Comparison of ENCODE assay signal across 23 cellular contexts in the genomic region with DNA sequence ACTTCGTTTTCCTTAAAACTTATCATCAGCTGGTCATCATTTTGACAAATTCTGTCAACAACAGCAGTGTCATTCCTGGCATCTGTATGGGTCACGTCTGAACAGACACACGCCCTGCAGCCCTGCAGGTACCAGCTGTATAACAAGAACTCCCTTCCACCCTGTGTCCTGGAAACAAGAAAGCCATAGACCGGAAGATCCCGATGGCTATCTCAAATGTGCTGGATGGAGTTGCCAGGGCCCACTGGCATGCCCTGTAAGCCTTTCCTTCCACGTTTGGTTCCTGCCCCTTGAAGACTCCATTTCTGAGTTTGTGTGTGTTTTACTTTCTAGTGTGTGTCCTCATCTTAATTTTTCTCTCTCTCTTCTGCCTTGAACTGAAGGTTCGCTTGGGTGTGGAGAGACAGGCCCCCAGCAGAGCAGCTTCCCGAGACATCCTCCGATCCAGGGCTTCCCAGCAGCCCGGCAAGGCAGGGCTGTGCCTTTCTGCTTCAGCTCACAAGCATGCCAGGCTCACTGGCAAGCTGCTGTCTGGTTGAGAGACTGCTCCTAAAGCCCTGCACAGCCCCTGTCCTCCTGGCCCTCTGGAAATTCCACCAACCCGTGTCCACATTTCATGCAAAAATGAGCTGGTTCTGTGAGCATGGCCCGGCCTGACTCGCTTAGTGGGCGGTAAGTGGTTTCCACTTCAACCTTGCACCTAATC. TPM values are rescaled to one million over a fixed set of nuclear protein-coding genes. Genes with fewer than 3 reads are reported as not detected.
A peak's percentile ranks its signal among the peaks of the same experiment; 100 is the strongest.
DNase-seq lines count a peak whose midpoint lies in the region; ATAC-seq and TF ChIP-seq lines count a peak whose summit lies in the region.
"Had no signal": no experiment of that assay in that cellular context is flagged by ENCODE, and none has a peak within 500 bp of the region (broad histone marks: within the 10 kb centered on the region; RNA-seq: fewer than 3 reads in every experiment).

No MANE protein-coding gene starts in this region.

- H3K9me3 Mint-ChIP-seq in stimulated activated memory B cell treated with anti-CD40 and anti-IgM and Interleukin-4, amounts not matched to agents 10 μg/mL and 1 μg/mL and 100 μg/mL, for 72 hours, result peaks cover 6% of the 10 kb centered on the region
- H3K9me3 Mint-ChIP-seq in activated T-helper 1 cell treated with anti-CD3 and anti-CD28 coated beads, Interleukin-12 subunit alpha, Interleukin-12 subunit beta, Interleukin-2, Interleukin-4 antibody, amounts not matched to agents 30 ng/mL and 10 ng/mL and 1 ng/mL, durations not matched to agents 14 hours and 24 hours and 36 hours, result no peaks in the 10 kb centered on the region

- H3K27me3 ChIP-seq in BE2C, result no peaks in the 10 kb centered on the region
- H3K27me3 ChIP-seq: testis had no signal

- ATAC-seq in stimulated activated memory B cell treated with anti-CD40 and anti-IgM and Interleukin-4, amounts not matched to agents 10 μg/mL and 1 μg/mL and 100 μg/mL, for 72 hours, result no peak
- ATAC-seq in HG02885 (IDR thresholded peaks at IDR 0.05; ENCODE audit: poor library complexity, unreplicated experiment), result no peak
- ATAC-seq: left ventricle myocardium superior, right cardiac atrium had no signal

- H3K27ac Mint-ChIP-seq in stimulated activated memory B cell treated with anti-CD40 and anti-IgM and Interleukin-4, amounts not matched to agents 10 μg/mL and 1 μg/mL and 100 μg/mL, for 72 hours, result no peak overlapping the region
- H3K27ac Mint-ChIP-seq in activated T-helper 1 cell treated with anti-CD3 and anti-CD28 coated beads, Interleukin-12 subunit alpha, Interleukin-12 subunit beta, Interleukin-2, Interleukin-4 antibody, amounts not matched to agents 30 ng/mL and 10 ng/mL and 1 ng/mL, durations not matched to agents 14 hours and 24 hours and 36 hours, result no peak overlapping the region
- H3K27ac Mint-ChIP-seq: activated naive CD4-positive, alpha-beta T cell treated with anti-CD3 and anti-CD28 coated beads, Interleukin-2, amount 10 ng/mL, durations not matched to agents 7 days and 5 days; CD4-positive, CD25-positive, alpha-beta regulatory T cell had no signal

- DNase-seq in BE2C, result peak; percentile 43
- DNase-seq in G401 (ENCODE audit: low spot score), result peak; percentile 65
- DNase-seq in SHP77 (lab: John Stamatoyannopoulos, UW), result peak; percentile 22 to 40
- DNase-seq in mesenteric fat pad (ENCODE audit: low spot score), result peak; percentile 80
- no peak for DNase-seq in activated T-helper 1 cell treated with anti-CD3 and anti-CD28 coated beads, Interleukin-12 subunit alpha, Interleukin-12 subunit beta, Interleukin-2, Interleukin-4 antibody, amounts not matched to agents 30 ng/mL and 10 ng/mL and 1 ng/mL, durations not matched to agents 14 hours and 24 hours and 36 hours (ENCODE audit: low spot score)
- no peak for DNase-seq in RKO (ENCODE audit: low spot score)
- DNase-seq: activated naive CD4-positive, alpha-beta T cell treated with anti-CD3 and anti-CD28 coated beads, Interleukin-2, amount 10 ng/mL, durations not matched to agents 7 days and 5 days; anterior cingulate cortex; CD4-positive, CD25-positive, alpha-beta regulatory T cell; cerebellar nuclear complex; effector CD4-positive, alpha-beta T cell; left ventricle myocardium superior; NCI-H1105 treated with DMSO at 0.1 percent for 48 hours; nucleus accumbens; right cardiac atrium; testis had no signal

- H3K9me3 ChIP-seq in BE2C, result no peaks in the 10 kb centered on the region
- H3K9me3 ChIP-seq: testis had no signal

- H3K4me1 ChIP-seq in BE2C, result no peaks in the 10 kb centered on the region; the same call in 1 of the 2 replicates
- H3K4me1 ChIP-seq: esophagus muscularis mucosa, testis had no signal

- no peak for TF ChIP-seq CTCF in BE2C (IDR thresholded peaks at IDR 0.05; ENCODE audit: low read depth, low read length)

- no peak overlapping the region for H3K4me3 Mint-ChIP-seq in stimulated activated memory B cell treated with anti-CD40 and anti-IgM and Interleukin-4, amounts not matched to agents 10 μg/mL and 1 μg/mL and 100 μg/mL, for 72 hours
- H3K4me3 Mint-ChIP-seq in activated T-helper 1 cell treated with anti-CD3 and anti-CD28 coated beads, Interleukin-12 subunit alpha, Interleukin-12 subunit beta, Interleukin-2, Interleukin-4 antibody, amounts not matched to agents 30 ng/mL and 10 ng/mL and 1 ng/mL, durations not matched to agents 14 hours and 24 hours and 36 hours, result no peak overlapping the region
- H3K4me3 Mint-ChIP-seq: activated naive CD4-positive, alpha-beta T cell treated with anti-CD3 and anti-CD28 coated beads, Interleukin-2, amount 10 ng/mL, durations not matched to agents 7 days and 5 days had no signal

- H3K4me1 Mint-ChIP-seq in stimulated activated memory B cell treated with anti-CD40 and anti-IgM and Interleukin-4, amounts not matched to agents 10 μg/mL and 1 μg/mL and 100 μg/mL, for 72 hours, result peaks cover 18% of the 10 kb centered on the region
- peaks cover 25% of the 10 kb centered on the region for H3K4me1 Mint-ChIP-seq in activated T-helper 1 cell treated with anti-CD3 and anti-CD28 coated beads, Interleukin-12 subunit alpha, Interleukin-12 subunit beta, Interleukin-2, Interleukin-4 antibody, amounts not matched to agents 30 ng/mL and 10 ng/mL and 1 ng/mL, durations not matched to agents 14 hours and 24 hours and 36 hours (ENCODE audit: low read depth)

- H3K36me3 Mint-ChIP-seq in stimulated activated memory B cell treated with anti-CD40 and anti-IgM and Interleukin-4, amounts not matched to agents 10 μg/mL and 1 μg/mL and 100 μg/mL, for 72 hours, result peaks cover 21% of the 10 kb centered on the region
- no peaks in the 10 kb centered on the region for H3K36me3 Mint-ChIP-seq in activated T-helper 1 cell treated with anti-CD3 and anti-CD28 coated beads, Interleukin-12 subunit alpha, Interleukin-12 subunit beta, Interleukin-2, Interleukin-4 antibody, amounts not matched to agents 30 ng/mL and 10 ng/mL and 1 ng/mL, durations not matched to agents 14 hours and 24 hours and 36 hours (ENCODE audit: low read depth)
- H3K36me3 Mint-ChIP-seq: activated naive CD4-positive, alpha-beta T cell treated with anti-CD3 and anti-CD28 coated beads, Interleukin-2, amount 10 ng/mL, durations not matched to agents 7 days and 5 days had no signal

- in situ Hi-C loops in G401 (cut with HindIII; ENCODE audit: low sequenced_read_pairs), result no loop called here

- no peak overlapping the region for H3K4me3 ChIP-seq in BE2C (ENCODE audit: low read depth, low read length)
- H3K4me3 ChIP-seq: esophagus muscularis mucosa, testis had no signal

- intact Hi-C loops in activated T-helper 1 cell treated with anti-CD3 and anti-CD28 coated beads, Interleukin-12 subunit alpha, Interleukin-12 subunit beta, Interleukin-2, Interleukin-4 antibody, amounts not matched to agents 30 ng/mL and 10 ng/mL and 1 ng/mL, durations not matched to agents 14 hours and 24 hours and 36 hours (cut with micrococcal nuclease), result no loop called here

- peaks cover 9% of the 10 kb centered on the region for H3K27me3 Mint-ChIP-seq in stimulated activated memory B cell treated with anti-CD40 and anti-IgM and Interleukin-4, amounts not matched to agents 10 μg/mL and 1 μg/mL and 100 μg/mL, for 72 hours
- peaks cover 10% of the 10 kb centered on the region for H3K27me3 Mint-ChIP-seq in activated T-helper 1 cell treated with anti-CD3 and anti-CD28 coated beads, Interleukin-12 subunit alpha, Interleukin-12 subunit beta, Interleukin-2, Interleukin-4 antibody, amounts not matched to agents 30 ng/mL and 10 ng/mL and 1 ng/mL, durations not matched to agents 14 hours and 24 hours and 36 hours (ENCODE audit: insufficient read depth)

- H3K36me3 ChIP-seq in BE2C, result no peaks in the 10 kb centered on the region

RNA-seq across cellular contexts. Expression of a gene that starts 8.7 kb away (rescaled TPM):
- polyA plus RNA-seq in BE2C (2012; ENCODE audit: insufficient read depth, insufficient read length, low read depth), result not detected
- not detected in 2 replicates for total RNA-seq in G401 (2014; rRNA removed; shearing (Covaris generic))
- not detected for total RNA-seq in mesenteric fat pad
- total RNA-seq in activated T-helper 1 cell treated with anti-CD3 and anti-CD28 coated beads, Interleukin-12 subunit alpha, Interleukin-12 subunit beta, Interleukin-2, Interleukin-4 antibody, amounts not matched to agents 30 ng/mL and 10 ng/mL and 1 ng/mL, durations not matched to agents 14 hours and 24 hours and 36 hours, result not detected in 2 replicates
- total RNA-seq: CD4-positive, CD25-positive, alpha-beta regulatory T cell; Daoy; esophagus muscularis mucosa; left ventricle myocardium superior; NCI-H460; right cardiac atrium; T-helper 1 cell treated with Interleukin-12 subunit alpha and Interleukin-12 subunit beta and Interleukin-4 antibody, amounts not matched to agents 30 ng/mL and 1 ng/mL, for 36 hours had no signal
- polyA plus RNA-seq: AG04450; CD4-positive, CD25-positive, alpha-beta regulatory T cell; right cardiac atrium had no signal

RNA-seq across cellular contexts. Expression of a gene that starts 27.3 kb away (rescaled TPM):
- polyA plus RNA-seq in BE2C (2012; ENCODE audit: insufficient read depth, insufficient read length, low read depth), result not detected
- total RNA-seq in G401 (2014; rRNA removed; shearing (Covaris generic)), result 1.4 TPM in 1 of 2 replicates, not detected in the other
- total RNA-seq in mesenteric fat pad, result 30.7 TPM
- not detected in 2 replicates for total RNA-seq in activated T-helper 1 cell treated with anti-CD3 and anti-CD28 coated beads, Interleukin-12 subunit alpha, Interleukin-12 subunit beta, Interleukin-2, Interleukin-4 antibody, amounts not matched to agents 30 ng/mL and 10 ng/mL and 1 ng/mL, durations not matched to agents 14 hours and 24 hours and 36 hours
- total RNA-seq: CD4-positive, CD25-positive, alpha-beta regulatory T cell; Daoy; T-helper 1 cell treated with Interleukin-12 subunit alpha and Interleukin-12 subunit beta and Interleukin-4 antibody, amounts not matched to agents 30 ng/mL and 1 ng/mL, for 36 hours had no signal
- polyA plus RNA-seq: CD4-positive, CD25-positive, alpha-beta regulatory T cell had no signal

RNA-seq across cellular contexts. Expression of a gene that starts 57.9 kb away (rescaled TPM):
- not detected for polyA plus RNA-seq in BE2C (2012; ENCODE audit: insufficient read depth, insufficient read length, low read depth)
- not detected in 2 replicates for total RNA-seq in G401 (2014; rRNA removed; shearing (Covaris generic))
- 45.1 TPM for total RNA-seq in mesenteric fat pad
- total RNA-seq in activated T-helper 1 cell treated with anti-CD3 and anti-CD28 coated beads, Interleukin-12 subunit alpha, Interleukin-12 subunit beta, Interleukin-2, Interleukin-4 antibody, amounts not matched to agents 30 ng/mL and 10 ng/mL and 1 ng/mL, durations not matched to agents 14 hours and 24 hours and 36 hours, result not detected in 2 replicates
- total RNA-seq: CD4-positive, CD25-positive, alpha-beta regulatory T cell; Daoy; NCI-H460; T-helper 1 cell treated with Interleukin-12 subunit alpha and Interleukin-12 subunit beta and Interleukin-4 antibody, amounts not matched to agents 30 ng/mL and 1 ng/mL, for 36 hours had no signal
- polyA plus RNA-seq: AG04450; CD4-positive, CD25-positive, alpha-beta regulatory T cell had no signal

Comparison
In these comparisons a context has a peak if more than half of its experiments do, and no peak if none do; other contexts are left out.
1. DNase-seq: peak in BE2C (single experiment), G401 (single experiment), SHP77 (2 of 2) and mesenteric fat pad (single experiment); none in activated T-helper 1 cell treated with anti-CD3 and anti-CD28 coated beads, Interleukin-12 subunit alpha, Interleukin-12 subunit beta, Interleukin-2, Interleukin-4 antibody, amounts not matched to agents 30 ng/mL and 10 ng/mL and 1 ng/mL, durations not matched to agents 14 hours and 24 hours and 36 hours (single experiment) and RKO (single experiment).
2. RNA of a gene that starts 27.3 kb away (total RNA-seq): 30.7 TPM in mesenteric fat pad (single experiment); 1.4 TPM in G401 and not detected in activated T-helper 1 cell treated with anti-CD3 and anti-CD28 coated beads, Interleukin-12 subunit alpha, Interleukin-12 subunit beta, Interleukin-2, Interleukin-4 antibody, amounts not matched to agents 30 ng/mL and 10 ng/mL and 1 ng/mL, durations not matched to agents 14 hours and 24 hours and 36 hours; every median in the first group is over 10 times any median in the second.
3. RNA of a gene that starts 57.9 kb away (total RNA-seq): 45.1 TPM in mesenteric fat pad (single experiment); not detected in G401 and not detected in activated T-helper 1 cell treated with anti-CD3 and anti-CD28 coated beads, Interleukin-12 subunit alpha, Interleukin-12 subunit beta, Interleukin-2, Interleukin-4 antibody, amounts not matched to agents 30 ng/mL and 10 ng/mL and 1 ng/mL, durations not matched to agents 14 hours and 24 hours and 36 hours; every median in the first group is over 10 times any median in the second.